In genomic region chr16:17470871-17471744, GRCh38 we compare ENCODE assay signal across 7 cellular contexts. TPM values are rescaled to one million over a fixed set of nuclear protein-coding genes. Genes with fewer than 3 reads are reported as not detected.
DNase-seq lines count a peak whose midpoint lies in the region; ATAC-seq and TF ChIP-seq lines count a peak whose summit lies in the region.

A gene with protein sequence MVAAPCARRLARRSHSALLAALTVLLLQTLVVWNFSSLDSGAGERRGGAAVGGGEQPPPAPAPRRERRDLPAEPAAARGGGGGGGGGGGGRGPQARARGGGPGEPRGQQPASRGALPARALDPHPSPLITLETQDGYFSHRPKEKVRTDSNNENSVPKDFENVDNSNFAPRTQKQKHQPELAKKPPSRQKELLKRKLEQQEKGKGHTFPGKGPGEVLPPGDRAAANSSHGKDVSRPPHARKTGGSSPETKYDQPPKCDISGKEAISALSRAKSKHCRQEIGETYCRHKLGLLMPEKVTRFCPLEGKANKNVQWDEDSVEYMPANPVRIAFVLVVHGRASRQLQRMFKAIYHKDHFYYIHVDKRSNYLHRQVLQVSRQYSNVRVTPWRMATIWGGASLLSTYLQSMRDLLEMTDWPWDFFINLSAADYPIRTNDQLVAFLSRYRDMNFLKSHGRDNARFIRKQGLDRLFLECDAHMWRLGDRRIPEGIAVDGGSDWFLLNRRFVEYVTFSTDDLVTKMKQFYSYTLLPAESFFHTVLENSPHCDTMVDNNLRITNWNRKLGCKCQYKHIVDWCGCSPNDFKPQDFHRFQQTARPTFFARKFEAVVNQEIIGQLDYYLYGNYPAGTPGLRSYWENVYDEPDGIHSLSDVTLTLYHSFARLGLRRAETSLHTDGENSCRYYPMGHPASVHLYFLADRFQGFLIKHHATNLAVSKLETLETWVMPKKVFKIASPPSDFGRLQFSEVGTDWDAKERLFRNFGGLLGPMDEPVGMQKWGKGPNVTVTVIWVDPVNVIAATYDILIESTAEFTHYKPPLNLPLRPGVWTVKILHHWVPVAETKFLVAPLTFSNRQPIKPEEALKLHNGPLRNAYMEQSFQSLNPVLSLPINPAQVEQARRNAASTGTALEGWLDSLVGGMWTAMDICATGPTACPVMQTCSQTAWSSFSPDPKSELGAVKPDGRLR (minus strand): TSS chr16:17470960. CDS start chr16:17470796, 164 bp downstream.

- peaks cover 55% of the 10 kb centered on the region for H3K4me1 Mint-ChIP-seq in activated naive CD8-positive, alpha-beta T cell treated with anti-CD3 and anti-CD28 coated beads, Interleukin-2, amount 50 U/mL, for 24 hours

- ATAC-seq in RWPE2 (ENCODE audit: low read depth) (peak; percentile 83), left ventricle myocardium superior (peak; percentile 84), psoas muscle (peak; percentile 63 to 93 (median 86)), HG03135 (IDR thresholded peaks at IDR 0.05; ENCODE audit: unreplicated experiment) (no peak), GM21528 (IDR thresholded peaks at IDR 0.05; ENCODE audit: low FRiP score, unreplicated experiment) (no peak)
- ATAC-seq in activated naive CD8-positive, alpha-beta T cell treated with anti-CD3 and anti-CD28 coated beads, Interleukin-2, amount 50 U/mL, for 24 hours = peak; percentile 53

- peak within 1 kb of the TSS; percentile 83 for H3K4me3 Mint-ChIP-seq in activated naive CD8-positive, alpha-beta T cell treated with anti-CD3 and anti-CD28 coated beads, Interleukin-2, amount 50 U/mL, for 24 hours

- intact Hi-C loops in left ventricle myocardium superior (cut with micrococcal nuclease) = no loop called here
- intact Hi-C loops in psoas muscle (cut with DNase I) = loop anchor here in 1 of 2 donors (2.0 kb wide), 1 partner anchor 192 kb away; no protein-coding TSS in a partner anchor

- H3K27me3 ChIP-seq in RWPE2 (ENCODE audit: insufficient read depth, poor library complexity, severe bottlenecking) (no peaks in the 10 kb centered on the region), psoas muscle (ENCODE audit: insufficient read depth in 3 of 3, low read length in 2 of 3) (peaks cover 0 to 10% (median 6%) of the 10 kb centered on the region in 3 donors)

- H3K27ac ChIP-seq in RWPE2 (ENCODE audit: poor library complexity, severe bottlenecking) (peak within 1 kb of the TSS; percentile 78), psoas muscle (peak within 1 kb of the TSS; percentile 48)

- no peak for TF ChIP-seq CTCF in RWPE2 (IDR thresholded peaks at IDR 0.05; ENCODE audit: poor library complexity, severe bottlenecking)
- TF ChIP-seq CTCF in psoas muscle (IDR thresholded peaks at IDR 0.05) = no peak

- DNase-seq in HCEC 1CT = peak; percentile 84
- peak; percentile 76 for DNase-seq in RWPE2 (ENCODE audit: low spot score)
- DNase-seq in activated naive CD8-positive, alpha-beta T cell treated with anti-CD3 and anti-CD28 coated beads, Interleukin-2, amount 50 U/mL, for 24 hours = peak; percentile 55
- DNase-seq in left ventricle myocardium superior = peak; percentile 60
- peak; percentile 74 to 83 for DNase-seq in psoas muscle

- no peaks in the 10 kb centered on the region for H3K9me3 ChIP-seq in RWPE2 (ENCODE audit: severe bottlenecking)
- H3K9me3 ChIP-seq in psoas muscle = no peaks in the 10 kb centered on the region

- 6 to 11% (median 6%) methylated on average over 26 to 42 of the region's 44 CpGs for WGBS in psoas muscle, 3 donors

- H3K9me3 Mint-ChIP-seq in activated naive CD8-positive, alpha-beta T cell treated with anti-CD3 and anti-CD28 coated beads, Interleukin-2, amount 50 U/mL, for 24 hours = no peaks in the 10 kb centered on the region

- peaks cover 4% of the 10 kb centered on the region for H3K4me1 ChIP-seq in RWPE2 (ENCODE audit: insufficient read depth, poor library complexity, severe bottlenecking)
- H3K4me1 ChIP-seq in psoas muscle = peaks cover 3% of the 10 kb centered on the region

- H3K4me3 ChIP-seq in RWPE2 (ENCODE audit: severe bottlenecking) = peak within 1 kb of the TSS; percentile 87
- peak within 1 kb of the TSS; percentile 67 for H3K4me3 ChIP-seq in psoas muscle

- H3K27me3 Mint-ChIP-seq in activated naive CD8-positive, alpha-beta T cell treated with anti-CD3 and anti-CD28 coated beads, Interleukin-2, amount 50 U/mL, for 24 hours = peaks cover 12% of the 10 kb centered on the region

- no peaks in the 10 kb centered on the region for H3K36me3 Mint-ChIP-seq in activated naive CD8-positive, alpha-beta T cell treated with anti-CD3 and anti-CD28 coated beads, Interleukin-2, amount 50 U/mL, for 24 hours (ENCODE audit: low read depth)

- H3K27ac Mint-ChIP-seq in activated naive CD8-positive, alpha-beta T cell treated with anti-CD3 and anti-CD28 coated beads, Interleukin-2, amount 50 U/mL, for 24 hours = peak within 1 kb of the TSS; percentile 77

- H3K36me3 ChIP-seq in RWPE2 (ENCODE audit: low read depth) (no peaks in the 10 kb centered on the region), psoas muscle (ENCODE audit: insufficient read depth in 1 of 2, low read depth in 1 of 2) (no peaks in the 10 kb centered on the region)

RNA-seq across cellular contexts. Expression of the gene that starts here (rescaled TPM):
- total RNA-seq in left ventricle myocardium superior (1.6 TPM), psoas muscle (1 to 10 TPM; 1.7 to 2.5 (median 1.8) TPM)
- polyA plus RNA-seq in psoas muscle = 1 to 10 TPM in 2 of 3 donors, under 1 TPM in 1; 0.67 to 1.6 (median 1.1) TPM

Comparison
In these comparisons a context has a peak if more than half of its experiments do, and no peak if none do; other contexts are left out.
1. ATAC-seq: peak in RWPE2 (single experiment), activated naive CD8-positive, alpha-beta T cell treated with anti-CD3 and anti-CD28 coated beads, Interleukin-2, amount 50 U/mL, for 24 hours (single experiment), left ventricle myocardium superior (single experiment) and psoas muscle (4 of 4); none in HG03135 (single experiment) and GM21528 (single experiment).
2. Peak in every context shown above with its lines, with median percentiles within 50 percentile points of each other: DNase-seq.